In the genomic region with DNA sequence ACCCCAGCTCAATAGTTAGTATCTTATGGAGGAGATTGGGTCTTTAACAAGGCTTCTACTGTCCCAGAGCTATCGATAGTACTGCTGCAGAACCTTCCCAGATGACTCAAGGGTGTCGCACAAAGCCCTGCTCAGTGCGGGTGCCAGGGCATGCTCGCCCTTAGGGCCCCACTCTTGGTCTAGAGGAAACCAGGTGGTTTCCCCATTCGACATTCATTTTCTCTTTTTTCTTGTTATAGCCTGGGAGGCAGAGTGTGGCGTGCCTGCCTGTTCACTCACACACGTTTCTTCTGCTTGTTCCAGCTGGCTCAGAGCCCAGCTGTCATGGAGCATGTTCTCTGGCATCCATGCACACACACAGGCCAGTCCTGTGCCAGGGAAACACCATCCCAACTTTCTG, we compare ENCODE assay signal across 10 cellular contexts.
DNase-seq lines count a peak whose midpoint lies in the region; ATAC-seq and TF ChIP-seq lines count a peak whose summit lies in the region.
"Had no signal": no experiment of that assay in that cellular context is flagged by ENCODE, and none has a peak within 500 bp of the region (broad histone marks: within the 10 kb centered on the region; RNA-seq: fewer than 3 reads in every experiment).

No MANE protein-coding gene starts in this region.

- H4K8ac ChIP-seq in trophoblast cell (ENCODE audit: low read depth, low read length), result no peak overlapping the region

- no peaks in the 10 kb centered on the region for H3K9me3 ChIP-seq in RWPE2 (ENCODE audit: severe bottlenecking)
- no peaks in the 10 kb centered on the region for H3K9me3 ChIP-seq in trophoblast cell (ENCODE audit: insufficient read depth, low read depth, low read length)
- no peaks in the 10 kb centered on the region for H3K9me3 ChIP-seq in PC-3 (ENCODE audit: low read length)
- H3K9me3 ChIP-seq: adrenal gland had no signal

- H3K9ac ChIP-seq in trophoblast cell (ENCODE audit: low read length), result no peak overlapping the region
- no peak overlapping the region for H3K9ac ChIP-seq in PC-3 (ENCODE audit: low read length)

- no peak overlapping the region for H3K4ac ChIP-seq in trophoblast cell (ENCODE audit: low read depth, low read length)

- H3K4me2 ChIP-seq in trophoblast cell (ENCODE audit: low read length) (no peak overlapping the region), PC-3 (ENCODE audit: low read length) (no peak overlapping the region)

- no peak for TF ChIP-seq CTCF in RWPE2 (IDR thresholded peaks at IDR 0.05; ENCODE audit: poor library complexity, severe bottlenecking)
- TF ChIP-seq CTCF in PC-3 (conservative IDR thresholded peaks at IDR 0.05; ENCODE audit: low read depth, low read length), result no peak

- no peaks in the 10 kb centered on the region for H3K36me3 ChIP-seq in RWPE2 (ENCODE audit: low read depth)
- no peaks in the 10 kb centered on the region for H3K36me3 ChIP-seq in trophoblast cell (ENCODE audit: control insufficient read depth in 1 of 2, insufficient read depth in 2 of 2, low read length in 2 of 2)
- no peaks in the 10 kb centered on the region for H3K36me3 ChIP-seq in PC-3 (ENCODE audit: low read depth, low read length)
- H3K36me3 ChIP-seq: adrenal gland had no signal

- H3K4me1 ChIP-seq in RWPE2 (ENCODE audit: insufficient read depth, poor library complexity, severe bottlenecking), result peaks cover 3% of the 10 kb centered on the region
- H3K4me1 ChIP-seq in trophoblast cell (ENCODE audit: control insufficient read depth in 1 of 2, insufficient read depth in 2 of 2, low read length in 2 of 2), result no peaks in the 10 kb centered on the region
- no peaks in the 10 kb centered on the region for H3K4me1 ChIP-seq in PC-3 (ENCODE audit: insufficient read depth, low read length)
- H3K4me1 ChIP-seq: adrenal gland had no signal

- no peak overlapping the region for H2AFZ ChIP-seq in trophoblast cell (ENCODE audit: insufficient read depth, low read length, poor library complexity)
- H2AFZ ChIP-seq in PC-3 (ENCODE audit: low read length), result no peak overlapping the region

- H3K4me3 ChIP-seq in RWPE2 (ENCODE audit: severe bottlenecking), result no peak overlapping the region
- no peak overlapping the region for H3K4me3 ChIP-seq in trophoblast cell (ENCODE audit: low read depth, low read length)
- no peak overlapping the region for H3K4me3 ChIP-seq in PC-3 (ENCODE audit: low read length)
- H3K4me3 ChIP-seq: adrenal gland had no signal

- H3K23ac ChIP-seq in trophoblast cell (ENCODE audit: low read length), result no peak overlapping the region

- H2AK5ac ChIP-seq in trophoblast cell (ENCODE audit: low read length), result no peak overlapping the region

- H3K27me3 ChIP-seq in RWPE2 (ENCODE audit: insufficient read depth, poor library complexity, severe bottlenecking) (no peaks in the 10 kb centered on the region), trophoblast cell (ENCODE audit: insufficient read depth, low read length) (no peaks in the 10 kb centered on the region), PC-3 (ENCODE audit: low read length) (no peaks in the 10 kb centered on the region)
- H3K27me3 ChIP-seq: adrenal gland had no signal

- H2BK12ac ChIP-seq in trophoblast cell (ENCODE audit: low read length), result no peak overlapping the region

- no peak overlapping the region for H3K18ac ChIP-seq in trophoblast cell (ENCODE audit: low read length)

- H3F3A ChIP-seq in PC-3 (ENCODE audit: low read length, unreplicated experiment), result no peaks in the 10 kb centered on the region

- H3K27ac ChIP-seq in RWPE2 (ENCODE audit: poor library complexity, severe bottlenecking) (no peak overlapping the region), trophoblast cell (ENCODE audit: low read depth, low read length) (no peak overlapping the region), PC-3 (ENCODE audit: low read length) (no peak overlapping the region)
- H3K27ac ChIP-seq: adrenal gland had no signal

- no TSS peak for BruUV-seq in PC-3 (replicated peaks; lab: Mats Ljungman, UMichigan)

- H4K20me1 ChIP-seq in PC-3 (ENCODE audit: low read length), result no peaks in the 10 kb centered on the region

- DNase-seq in RWPE2 (ENCODE audit: low spot score) (no peak), trophoblast cell (peak; percentile 45 to 52), SK-N-DZ (ENCODE audit: low spot score) (no peak), PC-3 (no peak), midbrain (lab: John Stamatoyannopoulos, UW) (no peak), HCEC 1CT (no peak)
- DNase-seq: NCI-H524 treated with DMSO at 0.1 percent for 48 hours had no signal

- CTCF ChIA-PET in PC-3 (lab: Charles Lee), result no interaction called here

- H3K79me2 ChIP-seq in trophoblast cell (ENCODE audit: control insufficient read depth, insufficient read depth, low read length, poor library complexity) (no peaks in the 10 kb centered on the region), PC-3 (ENCODE audit: low read length) (no peaks in the 10 kb centered on the region)

- intact Hi-C loops in PC-3 (cut with micrococcal nuclease), result no loop called here

- H4K91ac ChIP-seq in trophoblast cell (ENCODE audit: low read depth, low read length), result no peak overlapping the region

- ATAC-seq in GM18870 (IDR thresholded peaks at IDR 0.05; ENCODE audit: unreplicated experiment) (peak; percentile 96), HG02678 (IDR thresholded peaks at IDR 0.05; ENCODE audit: unreplicated experiment) (peak; percentile 80), RWPE2 (ENCODE audit: low read depth) (peak; percentile 69), PC-3 (no peak)

- H3K14ac ChIP-seq in trophoblast cell (ENCODE audit: low read length), result no peak overlapping the region

- no peak overlapping the region for H4K12ac ChIP-seq in trophoblast cell (ENCODE audit: low read depth, low read length)

- no peak overlapping the region for H2BK120ac ChIP-seq in trophoblast cell (ENCODE audit: insufficient read depth, low read length, poor library complexity)

- no peaks in the 10 kb centered on the region for H3K79me1 ChIP-seq in trophoblast cell (ENCODE audit: low read length)

- H3K9me2 ChIP-seq in PC-3 (replicated peaks; ENCODE audit: low read length), result no peaks in the 10 kb centered on the region

- no peak overlapping the region for H2BK5ac ChIP-seq in trophoblast cell (ENCODE audit: low read depth, low read length, poor library complexity)

- POLR2A ChIA-PET in PC-3 (lab: Charles Lee; ENCODE audit: unreplicated experiment), result no interaction called here

- no CpG with 5 or more reads among the region's 7 CpGs for WGBS in trophoblast cell (ENCODE audit: extremely low coverage, insufficient coverage, insufficient read length)

Comparison
In these comparisons a context has a peak if more than half of its experiments do, and no peak if none do; other contexts are left out.
1. DNase-seq: peak in trophoblast cell (2 of 2); none in RWPE2 (single experiment), SK-N-DZ (single experiment), PC-3 (single experiment), midbrain (single experiment) and HCEC 1CT (single experiment).